ENCODE assay signal across 4 cellular contexts in genomic region chr15:30407636-30408035, GRCh38. TPM values are rescaled to one million over a fixed set of nuclear protein-coding genes. Genes with fewer than 3 reads are reported as not detected.
"Had no signal": no experiment of that assay in that cellular context is flagged by ENCODE, and none has a peak within 500 bp of the region (broad histone marks: within the 10 kb centered on the region; RNA-seq: fewer than 3 reads in every experiment).

No MANE protein-coding gene starts in this region.

RNA-seq across cellular contexts. Expression of gene GOLGA8R, which starts 6.4 kb away (rescaled TPM):
- total RNA-seq: ascending aorta had no signal
- polyA plus RNA-seq: naive thymus-derived CD8-positive, alpha-beta T cell had no signal

RNA-seq across cellular contexts. Expression of gene CHRFAM7A, which starts 14.3 kb away (rescaled TPM):
- total RNA-seq: esophagus mucosa; naive thymus-derived CD8-positive, alpha-beta T cell; SJSA1 had no signal
- polyA plus RNA-seq: naive thymus-derived CD8-positive, alpha-beta T cell had no signal
